8 cellular contexts compared by ENCODE assay signal in the genomic region with DNA sequence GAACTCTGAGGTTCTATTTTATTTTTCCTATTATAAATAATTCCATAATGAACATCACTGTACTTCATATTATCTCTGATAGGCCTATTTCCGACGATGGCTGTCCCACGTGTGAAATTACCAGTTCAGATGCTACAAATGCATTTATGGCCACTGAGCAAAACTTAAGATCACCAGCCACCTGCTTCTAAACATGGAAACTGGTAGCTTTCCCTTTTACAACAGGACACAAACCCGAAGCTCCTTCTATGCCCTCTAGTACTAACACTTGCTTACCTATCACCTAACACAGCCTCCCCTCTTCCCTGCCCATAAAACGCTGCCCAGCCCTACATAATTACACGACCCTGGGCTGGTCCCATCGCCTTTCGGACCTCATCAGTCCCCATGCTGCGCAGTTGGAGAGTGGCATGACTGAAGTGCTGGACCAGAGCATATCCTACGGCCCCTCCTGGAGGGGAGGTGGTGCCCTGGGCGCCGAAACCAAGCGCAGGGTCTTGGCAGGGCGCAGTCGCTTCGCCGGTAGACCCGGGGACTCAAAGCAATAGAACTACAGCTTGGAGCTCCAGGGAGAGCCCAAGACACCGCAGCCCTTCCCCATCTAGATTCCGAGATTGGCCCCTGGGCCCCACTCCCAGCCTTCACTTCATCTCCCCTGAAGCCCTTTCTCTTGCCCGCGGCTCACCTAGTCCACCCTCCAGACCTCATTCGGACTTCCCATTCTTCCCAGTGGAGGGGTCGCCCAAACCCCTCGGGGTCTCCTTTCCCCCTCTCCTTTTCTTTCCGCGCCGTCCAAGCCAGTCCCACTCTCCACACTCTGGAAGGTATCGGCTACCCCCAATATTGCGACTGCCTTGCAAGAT. TPM values are rescaled to one million over a fixed set of nuclear protein-coding genes. Genes with fewer than 3 reads are reported as not detected.
DNase-seq lines count a peak whose midpoint lies in the region; ATAC-seq and TF ChIP-seq lines count a peak whose summit lies in the region.

No MANE protein-coding gene starts in this region.

- peaks cover 11 to 31% (median 13%) of the 10 kb centered on the region in 3 donors for H3K36me3 Mint-ChIP-seq in naive thymus-derived CD8-positive, alpha-beta T cell

- POLR2A ChIA-PET in naive thymus-derived CD8-positive, alpha-beta T cell (lab: Charles Lee) = no interaction called here

- H3K27ac Mint-ChIP-seq in naive thymus-derived CD8-positive, alpha-beta T cell = peak overlapping the region; percentile 90 to 99 (median 98)

- no peaks in the 10 kb centered on the region for H3K27me3 Mint-ChIP-seq in naive thymus-derived CD8-positive, alpha-beta T cell

- DNase-seq in NCI-H1417 (lab: John Stamatoyannopoulos, UW) = peak; percentile 6 to 52 (median 18)
- no peak for DNase-seq in NCI-H1417 treated with DMSO at 0.1 percent for 48 hours (lab: John Stamatoyannopoulos, UW)
- DNase-seq in HT1080 (ENCODE audit: low read depth) = peak; percentile 20
- DNase-seq in activated CD4-positive, alpha-beta T cell treated with anti-CD3 and anti-CD28 coated beads, Interleukin-2, amount 50 U/mL, for 1 hour = peak; percentile 4
- peak; percentile 20 for DNase-seq in epithelial cell of esophagus (ENCODE audit: low read depth)
- peak in 4 of 10 donors; percentile 2 to 22 (median 14) for DNase-seq in naive thymus-derived CD8-positive, alpha-beta T cell

- peak overlapping the region; percentile 97 for H3K4me3 ChIP-seq in epithelial cell of esophagus (ENCODE audit: low read length)

- TF ChIP-seq CTCF in epithelial cell of esophagus (IDR thresholded peaks at IDR 0.05; ENCODE audit: insufficient read depth, low read depth, low read length, missing control alignments) = no peak

- peak overlapping the region; percentile 98 to 100 (median 100) for H3K4me3 Mint-ChIP-seq in naive thymus-derived CD8-positive, alpha-beta T cell

- no peak for ATAC-seq in naive thymus-derived CD8-positive, alpha-beta T cell
- ATAC-seq in HG03196 (IDR thresholded peaks at IDR 0.05; ENCODE audit: unreplicated experiment) (no peak), HG03432 (IDR thresholded peaks at IDR 0.05; ENCODE audit: unreplicated experiment) (no peak)

- H3K9me3 Mint-ChIP-seq in naive thymus-derived CD8-positive, alpha-beta T cell = no peaks in the 10 kb centered on the region

- peaks cover 43 to 59% (median 58%) of the 10 kb centered on the region in 4 donors for H3K4me1 Mint-ChIP-seq in naive thymus-derived CD8-positive, alpha-beta T cell

RNA-seq across cellular contexts. Expression of gene SAP30L, which starts 1.0 kb away (rescaled TPM):
- 40.4 and 49.5 TPM in 2 replicates for total RNA-seq in HT1080 (2014; rRNA removed; shearing (Covaris generic))
- polyA plus RNA-seq in HT1080 (2015; cell fraction: cytosol; rRNA removed) = 10.4 and 12.1 TPM in 2 replicates
- 22.1 and 22.9 TPM in 2 replicates for polyA plus RNA-seq in HT1080 (2015; cell fraction: nucleus; rRNA removed)
- total RNA-seq in naive thymus-derived CD8-positive, alpha-beta T cell = 10 to 100 TPM; 45.5 to 47.3 TPM
- polyA plus RNA-seq in naive thymus-derived CD8-positive, alpha-beta T cell = 10 to 100 TPM; 20.1 to 35.6 (median 25.3) TPM

RNA-seq across cellular contexts. Expression of gene HAND1, which starts 33.2 kb away (rescaled TPM):
- total RNA-seq in HT1080 (2014; rRNA removed; shearing (Covaris generic)) = not detected in 2 replicates
- not detected in 2 replicates for polyA plus RNA-seq in HT1080 (2015; cell fraction: cytosol; rRNA removed)
- polyA plus RNA-seq in HT1080 (2015; cell fraction: nucleus; rRNA removed) = not detected in 2 replicates
- not detected for total RNA-seq in naive thymus-derived CD8-positive, alpha-beta T cell
- polyA plus RNA-seq in naive thymus-derived CD8-positive, alpha-beta T cell = not detected
